In genomic region chr9:137505421-137506140, GRCh38 we compare ENCODE assay signal across 24 cellular contexts.
"Had no signal": no experiment of that assay in that cellular context is flagged by ENCODE, and none has a peak within 500 bp of the region (broad histone marks: within the 10 kb centered on the region; RNA-seq: fewer than 3 reads in every experiment).

No MANE protein-coding gene starts in this region.

- H3K4me3 ChIP-seq: breast epithelium, colonic mucosa, MG63, SJCRH30 had no signal

- ATAC-seq: activated CD8-positive, alpha-beta T cell treated with anti-CD3 and anti-CD28 coated beads, Interleukin-2, amount 10 ng/mL, durations not matched to agents 7 days and 5 days; Right ventricle myocardium inferior had no signal

- H3K9me3 ChIP-seq: breast epithelium, colonic mucosa, MG63, SJCRH30, SK-N-SH had no signal

- H3K27me3 ChIP-seq: breast epithelium, colonic mucosa, MG63, SJCRH30 had no signal

- H3K36me3 ChIP-seq: colonic mucosa, MG63, SJCRH30 had no signal

- H3K4me1 ChIP-seq: breast epithelium, colonic mucosa had no signal

- H3K9ac ChIP-seq: SK-N-SH had no signal

- DNase-seq: activated CD4-positive, alpha-beta T cell treated with anti-CD3 and anti-CD28 coated beads for 48 hours; activated CD4-positive, alpha-beta T cell treated with anti-CD3 and anti-CD28 coated beads, Interleukin-2, amount 50 U/mL, for 4 hours; activated CD4-positive, CD25-positive, alpha-beta regulatory T cell treated with anti-CD3 and anti-CD28 coated beads, Interleukin-2, amount 50 U/mL, for 72 hours; activated CD8-positive, alpha-beta memory T cell treated with anti-CD3 and anti-CD28 coated beads, Interleukin-2, amount 50 U/mL, for 48 hours; activated CD8-positive, alpha-beta T cell treated with anti-CD3 and anti-CD28 coated beads, Interleukin-2, amount 10 ng/mL, durations not matched to agents 7 days and 5 days; activated T-cell treated with anti-CD3 and anti-CD28 coated beads, Interleukin-2, amount 50 U/mL, for 1 hour; aorta; caudate nucleus; colonic mucosa; MG63; MV-4-11; NCI-H1092 treated with DMSO at 0.1 percent for 48 hours; NCI-H1417 treated with DMSO at 0.1 percent for 48 hours; NCI-H187; NCI-H2081; NCI-H446; NCI-H524 treated with DMSO at 0.1 percent for 48 hours; NK-92 treated with Interleukin-12 subunit alpha and Interleukin-12 subunit beta, amount 100 ng/mL, for 24 hours; OCI-M1; RPMI8226; SJCRH30; SK-N-SH had no signal

- H3K4me2 ChIP-seq: SK-N-SH had no signal

- H3K27ac ChIP-seq: breast epithelium, colonic mucosa, SJCRH30 had no signal
